In the genomic region with DNA sequence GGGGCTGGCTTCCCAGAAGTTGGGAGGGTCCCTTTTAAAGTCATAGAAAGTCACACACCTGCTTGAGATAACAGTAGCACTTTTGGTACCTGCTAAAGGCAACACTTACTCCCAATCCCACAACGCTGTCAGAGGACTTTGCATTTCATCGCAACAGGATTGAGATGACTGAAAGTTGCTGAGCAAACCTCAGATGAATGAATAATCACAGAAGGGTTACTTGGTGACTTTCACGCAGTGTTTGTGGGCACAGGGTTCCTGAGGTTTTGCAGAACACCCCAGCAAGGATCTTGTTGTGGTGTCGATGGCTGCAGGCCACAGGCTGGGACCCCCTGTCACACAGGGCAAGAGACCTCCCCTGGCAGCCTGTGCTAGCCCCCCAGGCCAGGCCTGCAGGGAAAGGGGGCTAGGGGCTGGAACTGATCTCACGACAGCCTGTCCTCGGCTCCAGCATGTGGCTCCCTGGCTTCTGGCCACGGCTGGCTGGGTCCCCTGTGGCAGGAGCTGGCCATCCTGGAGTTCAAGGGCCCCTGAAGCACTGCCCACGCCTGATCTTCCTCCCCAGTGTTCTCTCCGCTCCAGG, we compare ENCODE assay signal across 18 cellular contexts.
DNase-seq lines count a peak whose midpoint lies in the region; ATAC-seq and TF ChIP-seq lines count a peak whose summit lies in the region.
"Had no signal": no experiment of that assay in that cellular context is flagged by ENCODE, and none has a peak within 500 bp of the region (broad histone marks: within the 10 kb centered on the region; RNA-seq: fewer than 3 reads in every experiment).

No MANE protein-coding gene starts in this region.

- H3K4me3 ChIP-seq in heart left ventricle (no peak overlapping the region), mucosa of rectum (ENCODE audit: low read length in 2 of 2) (no peak overlapping the region), transverse colon (no peak overlapping the region), SJCRH30 (no peak overlapping the region)
- H3K4me3 ChIP-seq: left lung had no signal

- no peak for TF ChIP-seq EP300 in transverse colon (IDR thresholded peaks at IDR 0.05; ENCODE audit: low read depth)

- H3K27me3 ChIP-seq in heart left ventricle (peaks cover 0 to 60% (median 19%) of the 10 kb centered on the region in 9 donors), mucosa of rectum (ENCODE audit: control insufficient read depth in 2 of 2, insufficient read depth in 2 of 2, low read length in 2 of 2) (peaks cover 0 to 2% of the 10 kb centered on the region in 2 donors), transverse colon (peaks cover 12% of the 10 kb centered on the region), SJCRH30 (peaks cover 62% of the 10 kb centered on the region)

- no peaks in the 10 kb centered on the region for H3K36me3 ChIP-seq in heart left ventricle
- H3K36me3 ChIP-seq in mucosa of rectum (ENCODE audit: control insufficient read depth in 2 of 2, insufficient read depth in 2 of 2, low read length in 2 of 2), result no peaks in the 10 kb centered on the region
- H3K36me3 ChIP-seq in transverse colon, result no peaks in the 10 kb centered on the region
- H3K36me3 ChIP-seq in SJCRH30, result no peaks in the 10 kb centered on the region
- H3K36me3 ChIP-seq: left lung, spleen had no signal

- ATAC-seq in heart left ventricle, result no peak
- ATAC-seq in left ventricle myocardium superior, result no peak

- H3K9me3 ChIP-seq in heart left ventricle (no peaks in the 10 kb centered on the region), mucosa of rectum (ENCODE audit: control insufficient read depth in 2 of 2, low read length in 2 of 2) (no peaks in the 10 kb centered on the region), transverse colon (no peaks in the 10 kb centered on the region), SJCRH30 (replicated peaks) (no peaks in the 10 kb centered on the region)
- H3K9me3 ChIP-seq: left lung, spleen had no signal

- TF ChIP-seq CTCF in heart left ventricle (IDR thresholded peaks at IDR 0.05) (no peak), transverse colon (IDR thresholded peaks at IDR 0.05) (no peak)

- in situ Hi-C loops in transverse colon (cut with MboI; ENCODE audit: low pct_ligation_motif_present in 1 of 4, low pct_unique_long_range_greater_than_20kb in 1 of 4, low sequenced_read_pairs in 3 of 4), result no loop called here

- H3K9ac ChIP-seq in mucosa of rectum (ENCODE audit: low read depth in 1 of 2, low read length in 2 of 2), result peak overlapping the region; percentile 26 to 70
- H3K9ac ChIP-seq: parathyroid adenoma had no signal

- intact Hi-C loops in heart left ventricle (cut with DNase I), result loop anchor here in 9 of 10 donors (5.0 to 10.0 kb wide), 9 partner anchors 71 to 176 kb away; a partner anchor contains a TSS
- intact Hi-C loops in left ventricle myocardium superior (cut with micrococcal nuclease), result loop anchor here (10.0 kb wide), 1 partner anchor 64 kb away; no protein-coding TSS in a partner anchor
- intact Hi-C loops in transverse colon (cut with DNase I; ENCODE audit: low total_unique reads), result no loop called here

- H3K27ac ChIP-seq in heart left ventricle (peak overlapping the region in 10 of 12 donors; percentile 13 to 76 (median 53)), caudate nucleus (ENCODE audit: low read depth, low read length) (peak overlapping the region; percentile 72), mucosa of rectum (ENCODE audit: low read depth in 2 of 2, low read length in 2 of 2) (peak overlapping the region; percentile 58 to 76), transverse colon (peak overlapping the region; percentile 38 to 75 (median 56)), SJCRH30 (no peak overlapping the region)
- H3K27ac ChIP-seq: left lung, parathyroid adenoma had no signal

- DNase-seq in heart left ventricle, result no peak
- DNase-seq in left ventricle myocardium superior, result no peak
- DNase-seq in caudate nucleus (lab: John Stamatoyannopoulos, UW), result no peak
- DNase-seq in transverse colon, result no peak
- no peak for DNase-seq in AG08395 (ENCODE audit: low spot score)
- no peak for DNase-seq in SJCRH30
- DNase-seq in activated naive CD4-positive, alpha-beta T cell treated with anti-CD3 and anti-CD28 coated beads, Interleukin-2, amount 50 U/mL, for 16 hours, result no peak
- DNase-seq: activated CD4-positive, alpha-beta T cell treated with anti-CD3 and anti-CD28 coated beads, Interleukin-2, amount 10 ng/mL, durations not matched to agents 7 days and 5 days; activated CD8-positive, alpha-beta memory T cell treated with anti-CD3 and anti-CD28 coated beads, Interleukin-2, amount 50 U/mL, for 48 hours; DMS79 treated with DMSO at 0.1 percent for 48 hours; foreskin melanocyte; NCI-H1436; NCI-H82; SW 1271 had no signal

- TF ChIP-seq POLR2A in heart left ventricle (IDR thresholded peaks at IDR 0.05) (no peak), transverse colon (IDR thresholded peaks at IDR 0.05) (no peak)

- H3K4me1 ChIP-seq in heart left ventricle, result peaks cover 0 to 30% (median 9%) of the 10 kb centered on the region in 12 donors
- peaks cover 29 to 43% of the 10 kb centered on the region in 2 donors for H3K4me1 ChIP-seq in mucosa of rectum (ENCODE audit: control insufficient read depth in 2 of 2, insufficient read depth in 2 of 2, low read length in 2 of 2)
- H3K4me1 ChIP-seq in transverse colon, result peaks cover 22 to 41% (median 34%) of the 10 kb centered on the region in 4 donors
- no peaks in the 10 kb centered on the region for H3K4me1 ChIP-seq in SJCRH30
- H3K4me1 ChIP-seq: parathyroid adenoma had no signal

- 40 to 84% (median 45%) methylated on average over 4 to 9 of the region's 9 CpGs for WGBS in heart left ventricle, 4 donors
- WGBS in transverse colon (ENCODE audit: low coverage in 1 of 2), 2 donors, result 27 to 44% methylated on average over 2 to 8 of the region's 9 CpGs
